ENCODE assay signal across 20 cellular contexts in the genomic region with DNA sequence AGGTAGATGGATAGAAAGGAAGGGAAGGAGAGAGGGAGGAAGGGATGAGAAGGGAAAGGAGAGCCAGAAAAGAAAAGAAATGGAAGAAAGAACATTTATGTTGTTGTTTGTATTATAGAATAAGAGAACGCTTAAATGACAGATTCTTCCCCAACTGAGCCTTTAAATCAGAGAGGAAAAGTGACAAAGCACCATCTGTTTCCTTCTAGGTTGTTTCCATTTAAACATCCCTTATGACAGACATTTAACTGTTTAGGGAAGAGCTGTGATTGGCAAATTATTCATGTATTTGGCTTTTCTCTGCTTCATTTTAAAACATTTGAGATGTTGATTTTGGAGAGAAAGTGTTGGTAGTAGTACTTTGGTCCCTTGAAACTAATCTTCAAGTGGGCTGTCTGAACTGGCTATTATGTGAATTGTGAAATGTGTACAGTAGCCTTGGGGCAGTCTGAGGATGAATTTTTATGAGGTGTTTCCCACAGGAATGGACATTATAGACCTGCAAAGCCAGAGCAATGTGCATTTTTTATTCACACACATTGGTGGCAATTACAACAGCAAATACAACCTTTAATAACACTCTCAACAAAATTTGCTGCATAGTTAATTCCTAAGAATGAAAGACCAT.
DNase-seq lines count a peak whose midpoint lies in the region; ATAC-seq and TF ChIP-seq lines count a peak whose summit lies in the region.
"Had no signal": no experiment of that assay in that cellular context is flagged by ENCODE, and none has a peak within 500 bp of the region (broad histone marks: within the 10 kb centered on the region; RNA-seq: fewer than 3 reads in every experiment).

No MANE protein-coding gene starts in this region.

- H3K36me3 ChIP-seq in breast epithelium: no peaks in the 10 kb centered on the region
- no peaks in the 10 kb centered on the region for H3K36me3 ChIP-seq in uterus
- H3K36me3 ChIP-seq: neutrophil had no signal

- DNase-seq in MCF 10A (ENCODE audit: unreplicated experiment) (peak; percentile 36), breast epithelium (ENCODE audit: low spot score in 2 of 2) (no peak), NCI-H748 (lab: John Stamatoyannopoulos, UW; ENCODE audit: unreplicated experiment) (peak; percentile 62), epithelial cell of esophagus (ENCODE audit: low read depth) (peak; percentile 37), uterus (no peak), SKM-1 treated with dmso at 0.1 percent for 144 hours (lab: John Stamatoyannopoulos, UW; ENCODE audit: unreplicated experiment) (no peak)
- no peak for DNase-seq in activated effector memory CD4-positive, alpha-beta T cell treated with anti-CD3 and anti-CD28 coated beads, Interleukin-2, amount 50 U/mL, for 16 hours
- DNase-seq: ACHN; activated CD8-positive, alpha-beta memory T cell treated with anti-CD3 and anti-CD28 coated beads for 24 hours; caudate nucleus; CD4-positive, alpha-beta T cell; effector CD4-positive, alpha-beta T cell; hypothalamus; IMR-90 had no signal

- no peak for TF ChIP-seq POLR2A in breast epithelium (IDR thresholded peaks at IDR 0.05)
- no peak for TF ChIP-seq POLR2A in uterus (IDR thresholded peaks at IDR 0.05)

- H3K4me3 Mint-ChIP-seq in MCF 10A (ENCODE audit: unreplicated experiment): no peak overlapping the region
- H3K4me3 Mint-ChIP-seq: activated T-helper 1 cell treated with anti-CD3 and anti-CD28 coated beads, Interleukin-12 subunit alpha, Interleukin-12 subunit beta, Interleukin-2, Interleukin-4 antibody, amounts not matched to agents 30 ng/mL and 10 ng/mL and 1 ng/mL, durations not matched to agents 14 hours and 24 hours and 36 hours; CD4-positive, alpha-beta T cell; T-helper 1 cell treated with Interleukin-12 subunit alpha and Interleukin-12 subunit beta and Interleukin-4 antibody, amounts not matched to agents 30 μg/mL and 1 μg/mL, for 36 hours had no signal

- no peaks in the 10 kb centered on the region for H3K9me3 Mint-ChIP-seq in MCF 10A (ENCODE audit: unreplicated experiment)
- H3K9me3 Mint-ChIP-seq: activated T-helper 1 cell treated with anti-CD3 and anti-CD28 coated beads, Interleukin-12 subunit alpha, Interleukin-12 subunit beta, Interleukin-2, Interleukin-4 antibody, amounts not matched to agents 30 ng/mL and 10 ng/mL and 1 ng/mL, durations not matched to agents 14 hours and 24 hours and 36 hours; CD4-positive, alpha-beta T cell; T-helper 1 cell treated with Interleukin-12 subunit alpha and Interleukin-12 subunit beta and Interleukin-4 antibody, amounts not matched to agents 30 μg/mL and 1 μg/mL, for 36 hours had no signal

- no peaks in the 10 kb centered on the region for H3K27me3 ChIP-seq in breast epithelium
- H3K27me3 ChIP-seq in uterus: no peaks in the 10 kb centered on the region
- H3K27me3 ChIP-seq: neutrophil, right atrium auricular region had no signal

- no peak overlapping the region for H3K4me3 ChIP-seq in breast epithelium
- H3K4me3 ChIP-seq in epithelial cell of esophagus (ENCODE audit: low read length): no peak overlapping the region
- no peak overlapping the region for H3K4me3 ChIP-seq in uterus
- H3K4me3 ChIP-seq: right atrium auricular region had no signal

- H3K4me1 ChIP-seq in breast epithelium (no peaks in the 10 kb centered on the region), uterus (no peaks in the 10 kb centered on the region)

- CTCF ChIA-PET in MCF 10A (lab: Yijun Ruan, JAX): no interaction called here

- intact Hi-C loops in MCF 10A (cut with micrococcal nuclease): no loop called here
- intact Hi-C loops in breast epithelium (cut with DNase I; ENCODE audit: low total_unique reads): loop anchor here (5.0 kb wide), 1 partner anchor 105 kb away; no protein-coding TSS in a partner anchor
- intact Hi-C loops in uterus (cut with DNase I; ENCODE audit: low total_unique reads): no loop called here

- H3K36me3 Mint-ChIP-seq in MCF 10A (ENCODE audit: insufficient read depth, unreplicated experiment): no peaks in the 10 kb centered on the region

- no TSS peak for BruUV-seq in MCF 10A (replicated peaks; lab: Mats Ljungman, UMichigan)

- H3K9me3 ChIP-seq in breast epithelium (no peaks in the 10 kb centered on the region), uterus (no peaks in the 10 kb centered on the region)
- H3K9me3 ChIP-seq: neutrophil, right atrium auricular region had no signal

- peaks cover 16% of the 10 kb centered on the region for H3K4me1 Mint-ChIP-seq in MCF 10A (ENCODE audit: insufficient read depth, unreplicated experiment)

- H3K27me3 Mint-ChIP-seq in MCF 10A (ENCODE audit: insufficient read depth, unreplicated experiment): no peaks in the 10 kb centered on the region
- H3K27me3 Mint-ChIP-seq: CD4-positive, alpha-beta T cell had no signal

- no peak for ATAC-seq in HG03565 (IDR thresholded peaks at IDR 0.05; ENCODE audit: unreplicated experiment)
- ATAC-seq: Right ventricle myocardium inferior had no signal

- TF ChIP-seq CTCF in MCF 10A (IDR thresholded peaks at IDR 0.05; ENCODE audit: unreplicated experiment): no peak
- no peak for TF ChIP-seq CTCF in breast epithelium (IDR thresholded peaks at IDR 0.05)
- no peak for TF ChIP-seq CTCF in epithelial cell of esophagus (IDR thresholded peaks at IDR 0.05; ENCODE audit: insufficient read depth, low read depth, low read length, missing control alignments)
- TF ChIP-seq CTCF in uterus (IDR thresholded peaks at IDR 0.05): no peak

- H3K27ac ChIP-seq in breast epithelium: no peak overlapping the region
- no peak overlapping the region for H3K27ac ChIP-seq in uterus
- H3K27ac ChIP-seq: neutrophil, right atrium auricular region had no signal

- no peak overlapping the region for H3K27ac Mint-ChIP-seq in MCF 10A (ENCODE audit: low read depth, unreplicated experiment)
- H3K27ac Mint-ChIP-seq: activated T-helper 1 cell treated with anti-CD3 and anti-CD28 coated beads, Interleukin-12 subunit alpha, Interleukin-12 subunit beta, Interleukin-2, Interleukin-4 antibody, amounts not matched to agents 30 ng/mL and 10 ng/mL and 1 ng/mL, durations not matched to agents 14 hours and 24 hours and 36 hours; CD4-positive, alpha-beta T cell; T-helper 1 cell treated with Interleukin-12 subunit alpha and Interleukin-12 subunit beta and Interleukin-4 antibody, amounts not matched to agents 30 μg/mL and 1 μg/mL, for 36 hours had no signal

- POLR2A ChIA-PET in MCF 10A (lab: Yijun Ruan, JAX): interaction anchor here (0.6 kb wide), 1 partner anchor 243 kb away, joined by 3 read pairs; no protein-coding TSS in a partner anchor

Comparison
In these comparisons a context has a peak if more than half of its experiments do, and no peak if none do; other contexts are left out.
1. DNase-seq: peak in MCF 10A (single experiment), NCI-H748 (single experiment) and epithelial cell of esophagus (single experiment); none in breast epithelium (0 of 2), activated effector memory CD4-positive, alpha-beta T cell treated with anti-CD3 and anti-CD28 coated beads, Interleukin-2, amount 50 U/mL, for 16 hours (single experiment), uterus (0 of 2) and SKM-1 treated with dmso at 0.1 percent for 144 hours (single experiment).